In genomic region chr10:101690461-101690860, GRCh38 we compare ENCODE assay signal across 18 cellular contexts. TPM values are rescaled to one million over a fixed set of nuclear protein-coding genes. Genes with fewer than 3 reads are reported as not detected.
A peak's percentile ranks its signal among the peaks of the same experiment; 100 is the strongest.
DNase-seq lines count a peak whose midpoint lies in the region; ATAC-seq and TF ChIP-seq lines count a peak whose summit lies in the region.
"Had no signal": no experiment of that assay in that cellular context is flagged by ENCODE, and none has a peak within 500 bp of the region (broad histone marks: within the 10 kb centered on the region; RNA-seq: fewer than 3 reads in every experiment).

No MANE protein-coding gene starts in this region.

- H3K27me3 Mint-ChIP-seq in activated naive CD4-positive, alpha-beta T cell treated with anti-CD3 and anti-CD28 coated beads for 36 hours (ENCODE audit: low read depth): no peaks in the 10 kb centered on the region
- H3K27me3 Mint-ChIP-seq: activated naive CD4-positive, alpha-beta T cell treated with anti-CD3 and anti-CD28 coated beads, Interleukin-2, amount 10 ng/mL, durations not matched to agents 7 days and 5 days; T-cell had no signal

- H3K9me3 Mint-ChIP-seq in activated naive CD4-positive, alpha-beta T cell treated with anti-CD3 and anti-CD28 coated beads for 36 hours: no peaks in the 10 kb centered on the region
- H3K9me3 Mint-ChIP-seq: activated naive CD4-positive, alpha-beta T cell treated with anti-CD3 and anti-CD28 coated beads, Interleukin-2, amount 10 ng/mL, durations not matched to agents 7 days and 5 days; T-cell had no signal

- H3K36me3 ChIP-seq in right atrium auricular region (no peaks in the 10 kb centered on the region), right lobe of liver (no peaks in the 10 kb centered on the region), subcutaneous abdominal adipose tissue (ENCODE audit: control insufficient read depth in 5 of 5, insufficient read depth in 5 of 5, low read length in 5 of 5) (peaks cover 0 to 4% (median 0%) of the 10 kb centered on the region in 5 donors)

- intact Hi-C loops in Right ventricle myocardium inferior (cut with DNase I) (loop anchor here (10.0 kb wide), 1 partner anchor 86 kb away; no protein-coding TSS in a partner anchor), right lobe of liver (cut with DNase I) (no loop called here)
- intact Hi-C loops in activated naive CD4-positive, alpha-beta T cell treated with anti-CD3 and anti-CD28 coated beads for 36 hours (cut with micrococcal nuclease): no loop called here

- H3K9me3 ChIP-seq in right atrium auricular region (no peaks in the 10 kb centered on the region), right lobe of liver (no peaks in the 10 kb centered on the region), subcutaneous abdominal adipose tissue (ENCODE audit: control insufficient read depth in 5 of 5, low read length in 5 of 5) (no peaks in the 10 kb centered on the region)

- DNase-seq in right atrium auricular region (ENCODE audit: low spot score) (no peak), Right ventricle myocardium inferior (ENCODE audit: missing footprints) (no peak), amniotic epithelial cell (ENCODE audit: low read depth) (peak; percentile 32), right lobe of liver (peak in 2 of 3 donors; percentile 23 to 61), NCI-H2171 (lab: John Stamatoyannopoulos, UW) (no peak)
- DNase-seq in activated naive CD4-positive, alpha-beta T cell treated with anti-CD3 and anti-CD28 coated beads for 36 hours: no peak
- DNase-seq: ACHN; activated CD8-positive, alpha-beta memory T cell treated with anti-CD3 and anti-CD28 coated beads, Interleukin-2, amount 50 U/mL, for 48 hours; activated naive CD4-positive, alpha-beta T cell treated with anti-CD3 and anti-CD28 coated beads, Interleukin-2, amount 10 ng/mL, durations not matched to agents 7 days and 5 days; effector memory CD4-positive, alpha-beta T cell; NCI-H1105; occipital lobe; RPMI8226; small intestine; stimulated activated naive CD4-positive, alpha-beta T cell; T-cell had no signal

- H3K4me1 ChIP-seq in right atrium auricular region (peaks cover 0 to 54% of the 10 kb centered on the region in 2 donors), right lobe of liver (peaks cover 0 to 30% (median 13%) of the 10 kb centered on the region in 4 donors), subcutaneous abdominal adipose tissue (ENCODE audit: control insufficient read depth in 5 of 5, insufficient read depth in 5 of 5, low read length in 5 of 5) (peaks cover 1 to 38% (median 23%) of the 10 kb centered on the region in 5 donors)

- 38% methylated on average over 7 of the region's 7 CpGs for WGBS in right lobe of liver (ENCODE audit: insufficient coverage, low coverage, low lambda C conversion rate, missing lambda C conversion rate)

- H3K27ac Mint-ChIP-seq in activated naive CD4-positive, alpha-beta T cell treated with anti-CD3 and anti-CD28 coated beads for 36 hours: no peak overlapping the region
- H3K27ac Mint-ChIP-seq: activated naive CD4-positive, alpha-beta T cell treated with anti-CD3 and anti-CD28 coated beads, Interleukin-2, amount 10 ng/mL, durations not matched to agents 7 days and 5 days had no signal

- no peak for TF ChIP-seq CTCF in right atrium auricular region (IDR thresholded peaks at IDR 0.05)
- TF ChIP-seq CTCF in right lobe of liver (IDR thresholded peaks at IDR 0.05): no peak

- H3K4me3 ChIP-seq in right atrium auricular region: no peak overlapping the region
- H3K4me3 ChIP-seq in right lobe of liver: no peak overlapping the region
- H3K4me3 ChIP-seq in subcutaneous abdominal adipose tissue (ENCODE audit: low read depth in 1 of 5, low read length in 5 of 5): no peak overlapping the region

- H3K36me3 Mint-ChIP-seq in activated naive CD4-positive, alpha-beta T cell treated with anti-CD3 and anti-CD28 coated beads for 36 hours (ENCODE audit: low read depth): peaks cover 19% of the 10 kb centered on the region

- TF ChIP-seq POLR2A in right lobe of liver (IDR thresholded peaks at IDR 0.05): no peak

- no peak overlapping the region for H3K4me3 Mint-ChIP-seq in activated naive CD4-positive, alpha-beta T cell treated with anti-CD3 and anti-CD28 coated beads for 36 hours
- H3K4me3 Mint-ChIP-seq: activated naive CD4-positive, alpha-beta T cell treated with anti-CD3 and anti-CD28 coated beads, Interleukin-2, amount 10 ng/mL, durations not matched to agents 7 days and 5 days; T-cell had no signal

- H3K27me3 ChIP-seq in right atrium auricular region (no peaks in the 10 kb centered on the region), right lobe of liver (no peaks in the 10 kb centered on the region), subcutaneous abdominal adipose tissue (ENCODE audit: control insufficient read depth in 5 of 5, insufficient read depth in 4 of 5, low read length in 5 of 5) (no peaks in the 10 kb centered on the region)

- H3K9ac ChIP-seq in subcutaneous abdominal adipose tissue (ENCODE audit: low read length in 5 of 5): peak overlapping the region in 3 of 5 donors; percentile 7 to 57 (median 9)

- no peak for ATAC-seq in Right ventricle myocardium inferior
- ATAC-seq in right lobe of liver: peak; percentile 26 to 53 (median 46)
- ATAC-seq in GM18868 (IDR thresholded peaks at IDR 0.05; ENCODE audit: unreplicated experiment): no peak
- ATAC-seq: T-cell had no signal

- H3K4me1 Mint-ChIP-seq in activated naive CD4-positive, alpha-beta T cell treated with anti-CD3 and anti-CD28 coated beads for 36 hours (ENCODE audit: low read depth): peaks cover 64% of the 10 kb centered on the region

- H3K27ac ChIP-seq in right atrium auricular region: peak overlapping the region; percentile 52 to 67
- H3K27ac ChIP-seq in right lobe of liver: no peak overlapping the region
- no peak overlapping the region for H3K27ac ChIP-seq in subcutaneous abdominal adipose tissue (ENCODE audit: low read depth, low read length)

- CTCF ChIA-PET in activated naive CD4-positive, alpha-beta T cell treated with anti-CD3 and anti-CD28 coated beads for 36 hours (lab: Charles Lee): interaction anchor here (1.5 kb wide), 1 partner anchor 88 kb away, joined by 3 read pairs; no protein-coding TSS in a partner anchor

RNA-seq across cellular contexts. Expression of gene FBXW4, which starts 4.5 kb away (rescaled TPM):
- total RNA-seq in right atrium auricular region: 10 to 100 TPM; 75.2 to 95.1 TPM
- 93.2 TPM for total RNA-seq in Right ventricle myocardium inferior
- total RNA-seq in right lobe of liver: 10 to 100 TPM; 15.1 to 29.5 (median 25.6) TPM
- total RNA-seq in activated naive CD4-positive, alpha-beta T cell treated with anti-CD3 and anti-CD28 coated beads for 36 hours: 10 to 100 TPM; 40.4 to 40.9 TPM

Comparison
In these comparisons a context has a peak if more than half of its experiments do, and no peak if none do; other contexts are left out.
1. DNase-seq: peak in amniotic epithelial cell (single experiment) and right lobe of liver (2 of 3); none in right atrium auricular region (single experiment), Right ventricle myocardium inferior (single experiment), activated naive CD4-positive, alpha-beta T cell treated with anti-CD3 and anti-CD28 coated beads for 36 hours (single experiment) and NCI-H2171 (single experiment).
2. H3K27ac ChIP-seq: peak in right atrium auricular region (2 of 2); none in right lobe of liver (0 of 3) and subcutaneous abdominal adipose tissue (single experiment).
3. ATAC-seq: peak in right lobe of liver (4 of 4); none in Right ventricle myocardium inferior (single experiment) and GM18868 (single experiment).